ENCODE assay signal across 13 cellular contexts in the genomic region with DNA sequence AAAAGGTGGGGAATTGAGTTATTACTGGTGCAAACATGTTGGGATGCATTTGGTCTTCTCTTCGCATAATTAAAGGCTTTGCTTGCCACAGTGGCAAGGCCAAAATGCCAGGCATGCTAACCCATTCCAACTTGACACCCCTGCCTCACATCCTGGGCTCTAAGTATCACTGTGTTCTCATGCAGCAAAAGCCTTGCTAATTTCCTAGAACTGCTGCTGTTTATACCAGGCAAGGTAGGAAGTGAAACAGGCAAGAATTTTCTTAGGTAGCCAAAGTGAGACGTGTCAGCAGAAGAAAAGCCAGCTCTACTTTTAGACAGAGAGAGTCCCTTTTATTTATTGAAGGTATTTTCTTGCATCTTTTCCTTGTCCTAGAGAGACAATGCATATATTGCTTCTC. TPM values are rescaled to one million over a fixed set of nuclear protein-coding genes. Genes with fewer than 3 reads are reported as not detected.
DNase-seq lines count a peak whose midpoint lies in the region; ATAC-seq lines count a peak whose summit lies in the region.
"Had no signal": no experiment of that assay in that cellular context is flagged by ENCODE, and none has a peak within 500 bp of the region (broad histone marks: within the 10 kb centered on the region; RNA-seq: fewer than 3 reads in every experiment).

No MANE protein-coding gene starts in this region.

- ATAC-seq in activated naive CD8-positive, alpha-beta T cell treated with anti-CD3 and anti-CD28 coated beads, Interleukin-2, amount 10 ng/mL, durations not matched to agents 7 days and 5 days (ENCODE audit: low read depth) = peak; percentile 31
- ATAC-seq: HCT116 had no signal

- H3K27ac Mint-ChIP-seq in T-helper 2 cell treated with Interferon-gamma antibody and Interleukin-4, amounts not matched to agents 5 μg/mL and 100 μg/mL, for 36 hours = no peak overlapping the region
- peak overlapping the region; percentile 87 for H3K27ac Mint-ChIP-seq in activated naive CD8-positive, alpha-beta T cell treated with anti-CD3 and anti-CD28 coated beads, Interleukin-2, amount 10 ng/mL, durations not matched to agents 7 days and 5 days
- no peak overlapping the region for H3K27ac Mint-ChIP-seq in activated naive CD8-positive, alpha-beta T cell treated with anti-CD3 and anti-CD28 coated beads for 36 hours
- peak overlapping the region; percentile 68 for H3K27ac Mint-ChIP-seq in activated T-helper 1 cell treated with anti-CD3 and anti-CD28 coated beads, Interleukin-12 subunit alpha, Interleukin-12 subunit beta, Interleukin-2, Interleukin-4 antibody, amounts not matched to agents 30 ng/mL and 10 ng/mL and 1 ng/mL, durations not matched to agents 14 hours and 24 hours and 36 hours
- H3K27ac Mint-ChIP-seq: CD4-positive, alpha-beta T cell had no signal

- POLR2A ChIA-PET in activated naive CD8-positive, alpha-beta T cell treated with anti-CD3 and anti-CD28 coated beads, Interleukin-2, amount 10 ng/mL, durations not matched to agents 7 days and 5 days (lab: Charles Lee) = interaction anchor here (0.5 kb wide), 1 partner anchor 343 kb away, joined by 3 read pairs; no protein-coding TSS in a partner anchor

- peaks cover 13% of the 10 kb centered on the region for H3K36me3 Mint-ChIP-seq in T-helper 2 cell treated with Interferon-gamma antibody and Interleukin-4, amounts not matched to agents 5 μg/mL and 100 μg/mL, for 36 hours (ENCODE audit: low read depth)
- peaks cover 25% of the 10 kb centered on the region for H3K36me3 Mint-ChIP-seq in activated naive CD8-positive, alpha-beta T cell treated with anti-CD3 and anti-CD28 coated beads, Interleukin-2, amount 10 ng/mL, durations not matched to agents 7 days and 5 days
- H3K36me3 Mint-ChIP-seq in activated naive CD8-positive, alpha-beta T cell treated with anti-CD3 and anti-CD28 coated beads for 36 hours = peaks cover 17% of the 10 kb centered on the region
- peaks cover 20% of the 10 kb centered on the region for H3K36me3 Mint-ChIP-seq in activated T-helper 1 cell treated with anti-CD3 and anti-CD28 coated beads, Interleukin-12 subunit alpha, Interleukin-12 subunit beta, Interleukin-2, Interleukin-4 antibody, amounts not matched to agents 30 ng/mL and 10 ng/mL and 1 ng/mL, durations not matched to agents 14 hours and 24 hours and 36 hours (ENCODE audit: low read depth)

- H3K9me3 Mint-ChIP-seq in T-helper 2 cell treated with Interferon-gamma antibody and Interleukin-4, amounts not matched to agents 5 μg/mL and 100 μg/mL, for 36 hours = peaks cover 22% of the 10 kb centered on the region
- peaks cover 2% of the 10 kb centered on the region for H3K9me3 Mint-ChIP-seq in activated naive CD8-positive, alpha-beta T cell treated with anti-CD3 and anti-CD28 coated beads, Interleukin-2, amount 10 ng/mL, durations not matched to agents 7 days and 5 days
- H3K9me3 Mint-ChIP-seq in activated naive CD8-positive, alpha-beta T cell treated with anti-CD3 and anti-CD28 coated beads for 36 hours = peaks cover 15% of the 10 kb centered on the region
- H3K9me3 Mint-ChIP-seq in activated T-helper 1 cell treated with anti-CD3 and anti-CD28 coated beads, Interleukin-12 subunit alpha, Interleukin-12 subunit beta, Interleukin-2, Interleukin-4 antibody, amounts not matched to agents 30 ng/mL and 10 ng/mL and 1 ng/mL, durations not matched to agents 14 hours and 24 hours and 36 hours = peaks cover 29% of the 10 kb centered on the region
- H3K9me3 Mint-ChIP-seq: CD4-positive, alpha-beta T cell had no signal

- DNase-seq in T-helper 2 cell treated with Interferon-gamma antibody and Interleukin-4, amounts not matched to agents 5 μg/mL and 100 μg/mL, for 36 hours (ENCODE audit: low spot score) = no peak
- no peak for DNase-seq in T-helper 2 cell
- DNase-seq in activated naive CD8-positive, alpha-beta T cell treated with anti-CD3 and anti-CD28 coated beads, Interleukin-2, amount 10 ng/mL, durations not matched to agents 7 days and 5 days = no peak
- DNase-seq in activated naive CD8-positive, alpha-beta T cell treated with anti-CD3 and anti-CD28 coated beads for 36 hours = no peak
- no peak for DNase-seq in activated T-helper 1 cell treated with anti-CD3 and anti-CD28 coated beads, Interleukin-12 subunit alpha, Interleukin-12 subunit beta, Interleukin-2, Interleukin-4 antibody, amounts not matched to agents 30 ng/mL and 10 ng/mL and 1 ng/mL, durations not matched to agents 14 hours and 24 hours and 36 hours (ENCODE audit: low spot score)
- no peak for DNase-seq in HUDEP-2 (lab: John Stamatoyannopoulos, UW; ENCODE audit: unreplicated experiment in 76 of 76)
- DNase-seq in SIG-M5 (lab: John Stamatoyannopoulos, UW) = no peak
- no peak for DNase-seq in stimulated activated naive CD4-positive, alpha-beta T cell treated with Interleukin-2 at 50 U/mL for 16 hours (lab: John Stamatoyannopoulos, UW)
- DNase-seq: BE2C; CD4-positive, alpha-beta T cell; GOT3; NCI-H1436 had no signal

- intact Hi-C loops in activated T-helper 1 cell treated with anti-CD3 and anti-CD28 coated beads, Interleukin-12 subunit alpha, Interleukin-12 subunit beta, Interleukin-2, Interleukin-4 antibody, amounts not matched to agents 30 ng/mL and 10 ng/mL and 1 ng/mL, durations not matched to agents 14 hours and 24 hours and 36 hours (cut with micrococcal nuclease) = loop anchor here (5.0 kb wide), 2 partner anchors 225 to 635 kb away; partner anchors contain the start of gene RNGTT

- no peaks in the 10 kb centered on the region for H3K27me3 Mint-ChIP-seq in T-helper 2 cell treated with Interferon-gamma antibody and Interleukin-4, amounts not matched to agents 5 μg/mL and 100 μg/mL, for 36 hours (ENCODE audit: low read depth)
- H3K27me3 Mint-ChIP-seq in activated naive CD8-positive, alpha-beta T cell treated with anti-CD3 and anti-CD28 coated beads, Interleukin-2, amount 10 ng/mL, durations not matched to agents 7 days and 5 days = no peaks in the 10 kb centered on the region
- no peaks in the 10 kb centered on the region for H3K27me3 Mint-ChIP-seq in activated naive CD8-positive, alpha-beta T cell treated with anti-CD3 and anti-CD28 coated beads for 36 hours
- no peaks in the 10 kb centered on the region for H3K27me3 Mint-ChIP-seq in activated T-helper 1 cell treated with anti-CD3 and anti-CD28 coated beads, Interleukin-12 subunit alpha, Interleukin-12 subunit beta, Interleukin-2, Interleukin-4 antibody, amounts not matched to agents 30 ng/mL and 10 ng/mL and 1 ng/mL, durations not matched to agents 14 hours and 24 hours and 36 hours (ENCODE audit: insufficient read depth)
- H3K27me3 Mint-ChIP-seq: CD4-positive, alpha-beta T cell had no signal

- H3K4me1 Mint-ChIP-seq in T-helper 2 cell treated with Interferon-gamma antibody and Interleukin-4, amounts not matched to agents 5 μg/mL and 100 μg/mL, for 36 hours (ENCODE audit: low read depth) = peaks cover 28% of the 10 kb centered on the region
- H3K4me1 Mint-ChIP-seq in activated naive CD8-positive, alpha-beta T cell treated with anti-CD3 and anti-CD28 coated beads, Interleukin-2, amount 10 ng/mL, durations not matched to agents 7 days and 5 days = peaks cover 45% of the 10 kb centered on the region
- H3K4me1 Mint-ChIP-seq in activated naive CD8-positive, alpha-beta T cell treated with anti-CD3 and anti-CD28 coated beads for 36 hours = peaks cover 27% of the 10 kb centered on the region
- H3K4me1 Mint-ChIP-seq in activated T-helper 1 cell treated with anti-CD3 and anti-CD28 coated beads, Interleukin-12 subunit alpha, Interleukin-12 subunit beta, Interleukin-2, Interleukin-4 antibody, amounts not matched to agents 30 ng/mL and 10 ng/mL and 1 ng/mL, durations not matched to agents 14 hours and 24 hours and 36 hours (ENCODE audit: low read depth) = peaks cover 45% of the 10 kb centered on the region

- H3K4me3 Mint-ChIP-seq in T-helper 2 cell treated with Interferon-gamma antibody and Interleukin-4, amounts not matched to agents 5 μg/mL and 100 μg/mL, for 36 hours = peak overlapping the region; percentile 52
- peak overlapping the region; percentile 59 for H3K4me3 Mint-ChIP-seq in activated naive CD8-positive, alpha-beta T cell treated with anti-CD3 and anti-CD28 coated beads, Interleukin-2, amount 10 ng/mL, durations not matched to agents 7 days and 5 days
- H3K4me3 Mint-ChIP-seq in activated naive CD8-positive, alpha-beta T cell treated with anti-CD3 and anti-CD28 coated beads for 36 hours = no peak overlapping the region
- H3K4me3 Mint-ChIP-seq in activated T-helper 1 cell treated with anti-CD3 and anti-CD28 coated beads, Interleukin-12 subunit alpha, Interleukin-12 subunit beta, Interleukin-2, Interleukin-4 antibody, amounts not matched to agents 30 ng/mL and 10 ng/mL and 1 ng/mL, durations not matched to agents 14 hours and 24 hours and 36 hours = no peak overlapping the region
- H3K4me3 Mint-ChIP-seq: CD4-positive, alpha-beta T cell had no signal

RNA-seq across cellular contexts. Expression of gene LYRM2, which starts 41.2 kb away (rescaled TPM):
- total RNA-seq in activated naive CD8-positive, alpha-beta T cell treated with anti-CD3 and anti-CD28 coated beads, Interleukin-2, amount 10 ng/mL, durations not matched to agents 7 days and 5 days = 10 to 100 TPM; 32.0 to 36.8 TPM
- 10 to 100 TPM; 31.6 to 32.3 TPM for total RNA-seq in activated naive CD8-positive, alpha-beta T cell treated with anti-CD3 and anti-CD28 coated beads for 36 hours
- 32.8 and 34.7 TPM in 2 replicates for total RNA-seq in activated T-helper 1 cell treated with anti-CD3 and anti-CD28 coated beads, Interleukin-12 subunit alpha, Interleukin-12 subunit beta, Interleukin-2, Interleukin-4 antibody, amounts not matched to agents 30 ng/mL and 10 ng/mL and 1 ng/mL, durations not matched to agents 14 hours and 24 hours and 36 hours

Comparison
In these comparisons a context has a peak if more than half of its experiments do, and no peak if none do; other contexts are left out.
1. H3K27ac Mint-ChIP-seq: peak in activated naive CD8-positive, alpha-beta T cell treated with anti-CD3 and anti-CD28 coated beads, Interleukin-2, amount 10 ng/mL, durations not matched to agents 7 days and 5 days (single experiment) and activated T-helper 1 cell treated with anti-CD3 and anti-CD28 coated beads, Interleukin-12 subunit alpha, Interleukin-12 subunit beta, Interleukin-2, Interleukin-4 antibody, amounts not matched to agents 30 ng/mL and 10 ng/mL and 1 ng/mL, durations not matched to agents 14 hours and 24 hours and 36 hours (single experiment); none in T-helper 2 cell treated with Interferon-gamma antibody and Interleukin-4, amounts not matched to agents 5 μg/mL and 100 μg/mL, for 36 hours (single experiment) and activated naive CD8-positive, alpha-beta T cell treated with anti-CD3 and anti-CD28 coated beads for 36 hours (single experiment).
2. H3K4me3 Mint-ChIP-seq: peak in T-helper 2 cell treated with Interferon-gamma antibody and Interleukin-4, amounts not matched to agents 5 μg/mL and 100 μg/mL, for 36 hours (single experiment) and activated naive CD8-positive, alpha-beta T cell treated with anti-CD3 and anti-CD28 coated beads, Interleukin-2, amount 10 ng/mL, durations not matched to agents 7 days and 5 days (single experiment); none in activated naive CD8-positive, alpha-beta T cell treated with anti-CD3 and anti-CD28 coated beads for 36 hours (single experiment) and activated T-helper 1 cell treated with anti-CD3 and anti-CD28 coated beads, Interleukin-12 subunit alpha, Interleukin-12 subunit beta, Interleukin-2, Interleukin-4 antibody, amounts not matched to agents 30 ng/mL and 10 ng/mL and 1 ng/mL, durations not matched to agents 14 hours and 24 hours and 36 hours (single experiment).